8 cellular contexts compared by ENCODE assay signal in the genomic region with DNA sequence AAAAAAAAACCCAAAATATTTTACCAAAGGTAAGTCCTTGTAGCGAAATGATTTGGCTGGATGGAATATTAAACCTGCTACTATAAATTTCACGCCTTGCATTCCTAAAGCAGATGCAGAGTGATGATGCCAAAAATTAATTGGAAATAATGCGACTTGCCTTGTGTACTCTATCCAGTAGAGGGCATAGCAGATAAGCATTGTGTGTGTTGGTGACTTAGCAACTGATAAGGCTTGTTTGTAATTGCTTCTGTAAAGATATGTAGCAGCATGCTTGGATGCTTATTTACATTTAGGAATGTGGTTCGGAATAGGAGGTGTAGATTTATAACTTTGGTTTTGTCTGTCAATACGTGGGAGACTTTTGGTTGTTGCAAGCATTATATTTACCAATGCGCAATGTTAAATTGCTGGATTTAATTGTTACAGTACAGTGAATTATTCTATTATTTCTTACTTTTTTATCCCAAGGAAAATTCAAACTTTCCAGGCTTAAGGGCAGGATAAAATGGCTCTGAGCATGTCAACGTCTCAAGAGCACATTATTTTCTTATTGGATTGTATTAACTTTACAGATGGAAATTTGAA.
DNase-seq lines count a peak whose midpoint lies in the region; ATAC-seq, FAIRE-seq and TF ChIP-seq lines count a peak whose summit lies in the region.

No MANE protein-coding gene starts in this region.

- H3K27me3 Mint-ChIP-seq in effector memory CD8-positive, alpha-beta T cell = peaks cover 0 to 7% of the 10 kb centered on the region in 2 donors

- H4K20me1 ChIP-seq in SU-DHL-6 (ENCODE audit: low read depth, low read length) = no peaks in the 10 kb centered on the region

- no peak overlapping the region for H3K4me2 ChIP-seq in A549
- H3K4me2 ChIP-seq in SU-DHL-6 (ENCODE audit: low read depth, low read length, poor library complexity, severe bottlenecking) = no peak overlapping the region

- no peaks in the 10 kb centered on the region for H3K79me2 ChIP-seq in SU-DHL-6 (ENCODE audit: insufficient read depth, low read length)

- no peaks in the 10 kb centered on the region for H3K4me1 Mint-ChIP-seq in effector memory CD8-positive, alpha-beta T cell (ENCODE audit: low read depth in 2 of 2)

- H2AFZ ChIP-seq in SU-DHL-6 (ENCODE audit: low read depth, low read length, severe bottlenecking) = no peak overlapping the region

- peak; percentile 68 to 75 for TF ChIP-seq RAD21 in A549 (conservative IDR thresholded peaks at IDR 0.05 in 1 of 2, IDR thresholded peaks at IDR 0.05 in 1 of 2)

- POLR2A ChIA-PET in A549 (lab: Yijun Ruan, JAX) = no interaction called here

- intact Hi-C loops in left ventricle myocardium inferior (cut with micrococcal nuclease) (no loop called here), testis (cut with DNase I; ENCODE audit: low total_unique reads) (no loop called here)

- H3K9me3 ChIP-seq in A549 = no peaks in the 10 kb centered on the region
- no peaks in the 10 kb centered on the region for H3K9me3 ChIP-seq in SU-DHL-6 (ENCODE audit: insufficient read depth, low read length)
- H3K9me3 ChIP-seq in left ventricle myocardium inferior (replicated peaks) = no peaks in the 10 kb centered on the region
- H3K9me3 ChIP-seq in testis = no peaks in the 10 kb centered on the region

- H3K27ac Mint-ChIP-seq in effector memory CD8-positive, alpha-beta T cell = no peak overlapping the region

- CTCF ChIA-PET in A549 (lab: Yijun Ruan, JAX) = interaction anchor here (0.9 to 1.6 kb wide), 10 partner anchors 12 to 714 kb away, joined by 3 to 6 read pairs (median 3); no protein-coding TSS in a partner anchor

- H3K4me3 Mint-ChIP-seq in effector memory CD8-positive, alpha-beta T cell = no peak overlapping the region

- peak; percentile 79 to 90 for ATAC-seq in A549
- no peak for ATAC-seq in effector memory CD8-positive, alpha-beta T cell (replicated peaks)
- no peak for ATAC-seq in GM19395 (IDR thresholded peaks at IDR 0.05; ENCODE audit: unreplicated experiment)

- H3K4me3 ChIP-seq in A549 = no peak overlapping the region
- no peak overlapping the region for H3K4me3 ChIP-seq in GM12875 (ENCODE audit: low read depth, low read length)
- H3K4me3 ChIP-seq in SU-DHL-6 (ENCODE audit: insufficient read depth, low read length, poor library complexity, severe bottlenecking) = no peak overlapping the region
- no peak overlapping the region for H3K4me3 ChIP-seq in left ventricle myocardium inferior
- no peak overlapping the region for H3K4me3 ChIP-seq in testis

- peak; percentile 54 to 57 for DNase-seq in A549 (ENCODE audit: low read depth in 1 of 2, low spot score in 1 of 2)
- DNase-seq in NCI-H1436 (lab: John Stamatoyannopoulos, UW) = peak; percentile 46
- DNase-seq in left ventricle myocardium inferior = no peak
- DNase-seq in testis = no peak
- no peak for DNase-seq in effector memory CD8-positive, alpha-beta T cell

- no peak overlapping the region for H3K9ac ChIP-seq in SU-DHL-6 (ENCODE audit: low read length)

- H3F3A ChIP-seq in SU-DHL-6 (ENCODE audit: insufficient read depth) = no peaks in the 10 kb centered on the region

- H3K27me3 ChIP-seq in SU-DHL-6 (ENCODE audit: low read length) (no peaks in the 10 kb centered on the region), left ventricle myocardium inferior (ENCODE audit: low read depth) (peaks cover 7% of the 10 kb centered on the region), testis (no peaks in the 10 kb centered on the region)

- TF ChIP-seq CTCF in A549 (IDR thresholded peaks at IDR 0.05) (peak; percentile 73), GM12875 (IDR thresholded peaks at IDR 0.05; ENCODE audit: borderline replicate concordance, insufficient read depth, low read depth, low read length) (peak; percentile 58; the same call in 1 of the 2 replicates), SU-DHL-6 (IDR thresholded peaks at IDR 0.05; ENCODE audit: insufficient read depth, low read length, poor library complexity, severe bottlenecking) (peak; percentile 46), left ventricle myocardium inferior (IDR thresholded peaks at IDR 0.05; ENCODE audit: borderline replicate concordance) (peak; percentile 58), testis (IDR thresholded peaks at IDR 0.05) (peak; percentile 35 to 44 (median 37))

- H3K36me3 ChIP-seq in SU-DHL-6 (ENCODE audit: low read length) = no peaks in the 10 kb centered on the region
- no peaks in the 10 kb centered on the region for H3K36me3 ChIP-seq in left ventricle myocardium inferior
- no peaks in the 10 kb centered on the region for H3K36me3 ChIP-seq in testis (ENCODE audit: low read depth, missing control alignments)

- no peak overlapping the region for H3K27ac ChIP-seq in A549
- no peak overlapping the region for H3K27ac ChIP-seq in SU-DHL-6 (ENCODE audit: low read depth, low read length)
- no peak overlapping the region for H3K27ac ChIP-seq in left ventricle myocardium inferior (replicated peaks)
- no peak overlapping the region for H3K27ac ChIP-seq in testis

- TF ChIP-seq POLR2A in A549 (IDR thresholded peaks at IDR 0.05; ENCODE audit: low read length) (no peak), testis (IDR thresholded peaks at IDR 0.05) (no peak)

- H3K9me3 Mint-ChIP-seq in effector memory CD8-positive, alpha-beta T cell = no peaks in the 10 kb centered on the region

- TF ChIP-seq EP300 in A549 (IDR thresholded peaks at IDR 0.05) = no peak

- FAIRE-seq in A549 (lab: Jason Lieb, UNC) = peak; percentile 90

- H3K4me1 ChIP-seq in A549 (no peaks in the 10 kb centered on the region), left ventricle myocardium inferior (peaks cover 3% of the 10 kb centered on the region), testis (no peaks in the 10 kb centered on the region)

- WGBS in A549 (ENCODE audit: missing lambda C conversion rate) = 18% methylated on average over 7 of the region's 7 CpGs
- 57 to 59% methylated on average over 7 of the region's 7 CpGs for WGBS in testis, 2 donors

- peaks cover 3% of the 10 kb centered on the region for H3K36me3 Mint-ChIP-seq in effector memory CD8-positive, alpha-beta T cell (ENCODE audit: insufficient read depth)

- H3K9me2 ChIP-seq in SU-DHL-6 (replicated peaks; ENCODE audit: insufficient read depth, low read length) = no peaks in the 10 kb centered on the region

TF ChIP-seq in A549, 52 proteins besides CTCF, POLR2A, EP300 and RAD21:
- TF ChIP-seq SMC3 (IDR thresholded peaks at IDR 0.05) (peak; percentile 75), ZFP36 (IDR thresholded peaks at IDR 0.05; ENCODE audit: borderline replicate concordance, partially characterized antibody) (no peak)

Comparison
In these comparisons a context has a peak if more than half of its experiments do, and no peak if none do; other contexts are left out.
1. ATAC-seq: peak in A549 (2 of 2); none in effector memory CD8-positive, alpha-beta T cell (single experiment) and GM19395 (single experiment).
2. DNase-seq: peak in A549 (2 of 2) and NCI-H1436 (single experiment); none in left ventricle myocardium inferior (single experiment), testis (single experiment) and effector memory CD8-positive, alpha-beta T cell (0 of 3).
3. Peak in every context shown above with its lines, with median percentiles within 50 percentile points of each other: CTCF ChIP-seq.